ENCODE assay signal across 8 cellular contexts in the genomic region with DNA sequence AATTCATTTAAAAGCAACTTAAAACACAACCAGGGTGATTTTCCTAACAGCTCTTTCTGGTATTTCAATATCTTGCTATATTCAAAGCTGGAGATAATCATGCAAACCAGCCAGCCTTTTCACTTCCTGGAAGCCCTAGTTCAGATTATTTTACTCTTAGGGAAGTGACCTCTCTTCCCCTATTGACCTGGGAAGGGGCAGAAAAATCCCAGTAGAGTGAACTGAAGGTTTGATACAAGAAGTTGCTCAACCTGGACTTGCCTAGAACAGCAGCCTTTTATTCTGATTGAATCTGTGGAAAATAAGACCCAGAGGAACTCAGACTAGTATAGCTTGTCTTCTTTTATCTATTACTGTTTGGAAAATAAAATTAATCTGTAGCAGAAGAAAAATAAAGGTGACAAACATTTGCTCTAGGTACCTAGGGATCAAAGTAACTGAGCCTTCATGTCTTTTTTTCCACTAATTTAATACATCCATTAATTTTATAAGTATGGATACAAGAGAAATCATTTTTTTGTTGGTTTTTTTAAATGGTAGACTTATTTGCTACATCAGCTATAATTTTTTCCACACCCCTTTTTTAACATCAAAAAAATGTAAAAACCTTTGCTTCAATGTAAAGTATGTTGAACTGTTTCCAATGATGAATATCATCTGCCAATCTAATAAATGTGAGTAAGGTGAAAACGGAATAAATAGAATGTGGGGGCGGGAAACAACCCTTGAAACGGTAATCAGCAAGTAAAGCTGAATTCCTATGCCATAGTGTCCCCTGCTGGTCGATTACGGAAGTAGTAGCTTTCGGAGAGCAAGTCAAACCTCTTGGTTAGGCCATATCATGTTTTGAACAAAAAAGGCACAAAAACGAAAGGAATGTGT.
DNase-seq lines count a peak whose midpoint lies in the region; ATAC-seq and TF ChIP-seq lines count a peak whose summit lies in the region.

No MANE protein-coding gene starts in this region.

- H3K27ac ChIP-seq in CD8-positive, alpha-beta memory T cell (ENCODE audit: low read depth, low read length), result no peak overlapping the region

- H3K27me3 ChIP-seq in Caco-2 (replicated peaks; ENCODE audit: control insufficient read depth, insufficient read depth, low read length), result no peaks in the 10 kb centered on the region
- no peaks in the 10 kb centered on the region for H3K27me3 ChIP-seq in CD8-positive, alpha-beta memory T cell (ENCODE audit: insufficient read depth, low read length, poor library complexity, severe bottlenecking)

- H3K4me1 Mint-ChIP-seq in Caco-2 (ENCODE audit: low read depth, unreplicated experiment), result no peaks in the 10 kb centered on the region
- no peaks in the 10 kb centered on the region for H3K4me1 Mint-ChIP-seq in CD8-positive, alpha-beta memory T cell

- H3K4me1 ChIP-seq in Caco-2, result no peaks in the 10 kb centered on the region
- H3K4me1 ChIP-seq in CD8-positive, alpha-beta memory T cell (ENCODE audit: insufficient read depth, low read length), result no peaks in the 10 kb centered on the region

- CTCF ChIA-PET in Caco-2 (lab: Charles Lee), result interaction anchor here (0.6 to 1.4 kb wide), 3 partner anchors 283 to 785 kb away, joined by 3 to 10 read pairs (median 5); no protein-coding TSS in a partner anchor
- CTCF ChIA-PET in CD8-positive, alpha-beta memory T cell (lab: Charles Lee), result no interaction called here

- DNase-seq in Caco-2 (peak; percentile 51 to 66), NCI-H460 (ENCODE audit: extremely low read depth, low read depth) (peak; percentile 48), amygdala (lab: John Stamatoyannopoulos, UW) (peak in 31 of 56 donors; percentile 1 to 71 (median 6)), inferior parietal cortex (ENCODE audit: extremely low spot score) (peak; percentile 87), stromal cell of bone marrow (ENCODE audit: low read depth) (peak; percentile 28)
- no peak for DNase-seq in CD8-positive, alpha-beta memory T cell

- no peaks in the 10 kb centered on the region for H3K36me3 ChIP-seq in Caco-2 (ENCODE audit: control insufficient read depth, insufficient read depth, low read length)
- no peaks in the 10 kb centered on the region for H3K36me3 ChIP-seq in CD8-positive, alpha-beta memory T cell (ENCODE audit: insufficient read depth, low read length)

- no peak overlapping the region for H3K27ac Mint-ChIP-seq in Caco-2 (ENCODE audit: unreplicated experiment)
- H3K27ac Mint-ChIP-seq in CD8-positive, alpha-beta memory T cell, result no peak overlapping the region

- no peaks in the 10 kb centered on the region for H3K9me3 ChIP-seq in Caco-2
- no peaks in the 10 kb centered on the region for H3K9me3 ChIP-seq in CD8-positive, alpha-beta memory T cell (ENCODE audit: low read length)

- POLR2A ChIA-PET in Caco-2 (lab: Charles Lee), result no interaction called here
- POLR2A ChIA-PET in CD8-positive, alpha-beta memory T cell (lab: Charles Lee), result no interaction called here

- H3K4me3 ChIP-seq in Caco-2 (ENCODE audit: low read depth, low read length), result no peak overlapping the region
- H3K4me3 ChIP-seq in CD8-positive, alpha-beta memory T cell (ENCODE audit: low read length), result no peak overlapping the region

- H3K4me3 Mint-ChIP-seq in Caco-2 (ENCODE audit: unreplicated experiment), result no peak overlapping the region
- H3K4me3 Mint-ChIP-seq in CD8-positive, alpha-beta memory T cell, result no peak overlapping the region

- no peaks in the 10 kb centered on the region for H3K36me3 Mint-ChIP-seq in Caco-2 (ENCODE audit: insufficient read depth, unreplicated experiment)
- H3K36me3 Mint-ChIP-seq in CD8-positive, alpha-beta memory T cell, result no peaks in the 10 kb centered on the region

- ATAC-seq in GM18909 (IDR thresholded peaks at IDR 0.05; ENCODE audit: poor library complexity, unreplicated experiment), result peak; percentile 81
- peak; percentile 82 for ATAC-seq in HG03432 (IDR thresholded peaks at IDR 0.05; ENCODE audit: unreplicated experiment)

- no TSS peak for BruUV-seq in Caco-2 (replicated peaks; lab: Mats Ljungman, UMichigan)

- no peaks in the 10 kb centered on the region for H3K27me3 Mint-ChIP-seq in Caco-2 (ENCODE audit: insufficient read depth, unreplicated experiment)
- H3K27me3 Mint-ChIP-seq in CD8-positive, alpha-beta memory T cell, result no peaks in the 10 kb centered on the region

- H3K9me3 Mint-ChIP-seq in Caco-2 (ENCODE audit: unreplicated experiment), result no peaks in the 10 kb centered on the region
- peaks cover 0 to 29% (median 0%) of the 10 kb centered on the region in 5 donors for H3K9me3 Mint-ChIP-seq in CD8-positive, alpha-beta memory T cell

- intact Hi-C loops in Caco-2 (cut with micrococcal nuclease; ENCODE audit: unreplicated experiment), result loop anchor here (1.0 to 5.0 kb wide), 6 partner anchors 58 to 1456 kb away; no protein-coding TSS in a partner anchor

- TF ChIP-seq CTCF in Caco-2 (IDR thresholded peaks at IDR 0.05; ENCODE audit: insufficient read depth in 1 of 2, low read depth in 1 of 2, low read length in 1 of 2, severe bottlenecking in 1 of 2, unreplicated experiment in 1 of 2), result peak; percentile 82 to 88

Comparison
In these comparisons a context has a peak if more than half of its experiments do, and no peak if none do; other contexts are left out.
1. DNase-seq: peak in Caco-2 (2 of 2), NCI-H460 (single experiment), amygdala (31 of 56), inferior parietal cortex (single experiment) and stromal cell of bone marrow (single experiment); none in CD8-positive, alpha-beta memory T cell (0 of 5).